In the genomic region with DNA sequence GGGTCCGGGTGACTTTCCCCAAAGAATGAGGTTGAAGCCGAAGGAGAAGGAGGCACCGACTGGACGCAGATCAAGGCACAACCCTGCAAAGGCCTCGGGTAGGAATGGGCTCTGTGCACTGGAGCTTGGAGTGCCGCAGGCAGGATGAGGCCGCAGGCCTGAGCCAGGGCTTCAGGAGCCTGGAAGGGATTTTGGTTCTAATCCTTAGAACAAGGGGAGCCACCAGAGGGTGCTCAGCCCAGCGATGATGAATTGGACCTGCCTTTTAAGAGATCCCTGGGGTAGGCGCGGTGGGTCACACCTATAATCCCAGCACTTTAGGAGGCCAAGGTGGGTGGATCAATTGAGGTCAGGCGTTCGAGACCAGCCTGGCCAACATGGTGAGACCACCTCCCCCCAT, we compare ENCODE assay signal across 1 cellular context.
TF ChIP-seq lines count a peak whose summit lies in the region.

No MANE protein-coding gene starts in this region.

TF ChIP-seq in IMR-90, 13 proteins besides CTCF, POLR2A, EP300 and RAD21:
- no peak for TF ChIP-seq FOS (IDR thresholded peaks at IDR 0.05; ENCODE audit: low read depth, low read length)
- no peak for TF ChIP-seq MAFK (IDR thresholded peaks at IDR 0.05; ENCODE audit: low read depth, low read length)
- TF ChIP-seq MXI1 (IDR thresholded peaks at IDR 0.05; ENCODE audit: borderline replicate concordance, low read depth, low read length): no peak
- TF ChIP-seq MAZ (IDR thresholded peaks at IDR 0.05; ENCODE audit: borderline replicate concordance, low read depth, low read length): no peak
- TF ChIP-seq RFX5 (IDR thresholded peaks at IDR 0.05; ENCODE audit: low read depth, low read length): no peak
- TF ChIP-seq BHLHE40 (IDR thresholded peaks at IDR 0.05; ENCODE audit: low read depth, low read length): no peak
- TF ChIP-seq CHD1 (IDR thresholded peaks at IDR 0.05; ENCODE audit: low read depth, low read length): no peak
- TF ChIP-seq NFE2L2 (IDR thresholded peaks at IDR 0.05; ENCODE audit: low read depth, low read length): no peak
